9 cellular contexts compared by ENCODE assay signal in genomic region chr10:111765216-111765615, GRCh38.
"Had no signal": no experiment of that assay in that cellular context is flagged by ENCODE, and none has a peak within 500 bp of the region (broad histone marks: within the 10 kb centered on the region; RNA-seq: fewer than 3 reads in every experiment).

No MANE protein-coding gene starts in this region.

- FAIRE-seq: HepG2, HTR-8/SVneo, K562 had no signal

- H3K4me1 Mint-ChIP-seq: IgD-negative memory B cell had no signal

- H3K27ac Mint-ChIP-seq: IgD-negative memory B cell had no signal

- H3K27me3 Mint-ChIP-seq: IgD-negative memory B cell had no signal

- H3K4me3 Mint-ChIP-seq: IgD-negative memory B cell had no signal

- H3K36me3 Mint-ChIP-seq: IgD-negative memory B cell had no signal

- H3K9ac ChIP-seq: KMS-11 had no signal

- H3K9me3 Mint-ChIP-seq: IgD-negative memory B cell had no signal

- H3K27ac ChIP-seq: HL-60, KMS-11 had no signal

- H3K4me3 ChIP-seq: K562 had no signal

- DNase-seq: IMR-90, KBM-7, KG1 had no signal
